Comparison of ENCODE assay signal across 8 cellular contexts in genomic region chr10:35336084-35336831, GRCh38. TPM values are rescaled to one million over a fixed set of nuclear protein-coding genes. Genes with fewer than 3 reads are reported as not detected.
DNase-seq lines count a peak whose midpoint lies in the region; ATAC-seq and TF ChIP-seq lines count a peak whose summit lies in the region.

CCNY (plus strand) TSS chr10:35336509; CDS start chr10:35337054, 545 bp downstream.

- H3K9ac ChIP-seq in HUES48 (ENCODE audit: low read depth, low read length) = peak within 1 kb of the TSS; percentile 82
- H3K9ac ChIP-seq in SK-N-SH = peak within 1 kb of the TSS; percentile 84

- H2AFZ ChIP-seq in SK-N-SH (ENCODE audit: low read depth) = peak within 1 kb of the TSS; percentile 57; the same call in 1 of the 2 replicates

- TF ChIP-seq CTCF in SK-N-SH (IDR thresholded peaks at IDR 0.05) (no peak), ovary (IDR thresholded peaks at IDR 0.05) (no peak), thoracic aorta (IDR thresholded peaks at IDR 0.05) (no peak)

- H3K4me1 Mint-ChIP-seq in activated naive CD4-positive, alpha-beta T cell treated with anti-CD3 and anti-CD28 coated beads, Interleukin-2, amount 50 U/mL, for 24 hours = peaks cover 77% of the 10 kb centered on the region

- H3K4me3 ChIP-seq in HUES48 (ENCODE audit: low read depth, low read length) (peak within 1 kb of the TSS; percentile 88), SK-N-SH (ENCODE audit: low read depth in 2 of 2, low read length in 1 of 2) (peak within 1 kb of the TSS; percentile 65 to 83), ovary (peak within 1 kb of the TSS; percentile 98), thoracic aorta (peak within 1 kb of the TSS; percentile 99)

- H3K9me3 Mint-ChIP-seq in activated naive CD4-positive, alpha-beta T cell treated with anti-CD3 and anti-CD28 coated beads, Interleukin-2, amount 50 U/mL, for 24 hours = no peaks in the 10 kb centered on the region

- CTCF ChIA-PET in SK-N-SH (lab: Yijun Ruan, JAX) = no interaction called here

- H3K79me2 ChIP-seq in SK-N-SH (ENCODE audit: insufficient read depth) = peaks cover 90% of the 10 kb centered on the region

- TF ChIP-seq POLR2A in ovary (IDR thresholded peaks at IDR 0.05) = peak; percentile 65

- H3K4me2 ChIP-seq in SK-N-SH = peak within 1 kb of the TSS; percentile 93

- peaks cover 4% of the 10 kb centered on the region for H3F3A ChIP-seq in SK-N-SH (replicated peaks; ENCODE audit: insufficient read depth)

- peak within 1 kb of the TSS; percentile 94 for H3K4me3 Mint-ChIP-seq in activated naive CD4-positive, alpha-beta T cell treated with anti-CD3 and anti-CD28 coated beads, Interleukin-2, amount 50 U/mL, for 24 hours

- peaks cover 8% of the 10 kb centered on the region for H3K36me3 Mint-ChIP-seq in activated naive CD4-positive, alpha-beta T cell treated with anti-CD3 and anti-CD28 coated beads, Interleukin-2, amount 50 U/mL, for 24 hours

- peaks cover 43% of the 10 kb centered on the region for H4K20me1 ChIP-seq in SK-N-SH (ENCODE audit: insufficient read depth)

- TF ChIP-seq RAD21 in SK-N-SH (IDR thresholded peaks at IDR 0.05; ENCODE audit: low read length) = no peak

- H3K4me1 ChIP-seq in HUES48 (ENCODE audit: control insufficient read depth, insufficient read depth, low read length) (peaks cover 22% of the 10 kb centered on the region), SK-N-SH (ENCODE audit: control insufficient read depth in 1 of 2, insufficient read depth in 2 of 2, low read depth in 1 of 2, low read length in 1 of 2) (peaks cover 19 to 28% of the 10 kb centered on the region in 2 experiments; a peak in 3 of 4 replicates), ovary (ENCODE audit: insufficient read depth) (peaks cover 9% of the 10 kb centered on the region), thoracic aorta (ENCODE audit: control insufficient read depth in 1 of 2, low read depth in 2 of 2) (peaks cover 49 to 62% of the 10 kb centered on the region in 2 donors)

- intact Hi-C loops in head of caudate nucleus (cut with DNase I) (loop anchor here (10.0 kb wide), 2 partner anchors 129 to 229 kb away; no protein-coding TSS in a partner anchor), ovary (cut with DNase I) (loop anchor here in 2 of 4 donors (10.0 kb wide), 2 partner anchors 89 to 229 kb away; no protein-coding TSS in a partner anchor)

- H3K36me3 ChIP-seq in HUES48 (ENCODE audit: control insufficient read depth, insufficient read depth, low read length) (peaks cover 17% of the 10 kb centered on the region), SK-N-SH (replicated peaks in 1 of 2; ENCODE audit: control insufficient read depth in 1 of 2, insufficient read depth in 2 of 2, low read length in 1 of 2) (peaks cover 0 to 6% of the 10 kb centered on the region in 2 experiments), ovary (no peaks in the 10 kb centered on the region), thoracic aorta (no peaks in the 10 kb centered on the region)

- WGBS in SK-N-SH (ENCODE audit: low lambda C conversion rate) = 2% methylated on average over 18 of the region's 109 CpGs
- WGBS in ovary, 3 donors = 0% methylated on average over 52 to 109 of the region's 109 CpGs

- no peaks in the 10 kb centered on the region for H3K9me3 ChIP-seq in HUES48 (ENCODE audit: control insufficient read depth, insufficient read depth, low read length)
- no peaks in the 10 kb centered on the region for H3K9me3 ChIP-seq in SK-N-SH
- no peaks in the 10 kb centered on the region for H3K9me3 ChIP-seq in ovary
- no peaks in the 10 kb centered on the region for H3K9me3 ChIP-seq in thoracic aorta

- peak; percentile 73 for DNase-seq in Caki2 (ENCODE audit: low read depth)
- peak; percentile 96 for DNase-seq in SK-N-SH
- peak; percentile 34 to 93 (median 82) for DNase-seq in head of caudate nucleus
- peak; percentile 76 to 86 (median 82) for DNase-seq in ovary
- DNase-seq in thoracic aorta (ENCODE audit: low spot score) = peak; percentile 40

- peak; percentile 63 for ATAC-seq in GM21381 (IDR thresholded peaks at IDR 0.05; ENCODE audit: unreplicated experiment)
- peak; percentile 67 for ATAC-seq in thoracic aorta (ENCODE audit: insufficient number of reproducible peaks, low FRiP score, low read depth)

- POLR2A ChIA-PET in SK-N-SH (lab: Yijun Ruan, JAX) = interaction anchor here (0.6 kb wide), 1 partner anchor 73 kb away, joined by 3 read pairs; no protein-coding TSS in a partner anchor

- peak within 1 kb of the TSS; percentile 92 for H3K27ac Mint-ChIP-seq in activated naive CD4-positive, alpha-beta T cell treated with anti-CD3 and anti-CD28 coated beads, Interleukin-2, amount 50 U/mL, for 24 hours

- H3K27me3 ChIP-seq in HUES48 (ENCODE audit: control insufficient read depth, insufficient read depth, low read length) (no peaks in the 10 kb centered on the region), SK-N-SH (ENCODE audit: insufficient read depth) (no peaks in the 10 kb centered on the region), ovary (no peaks in the 10 kb centered on the region), thoracic aorta (replicated peaks; ENCODE audit: insufficient read depth) (no peaks in the 10 kb centered on the region)

- in situ Hi-C loops in Caki2 (cut with HindIII; ENCODE audit: low pct_unique_long_range_greater_than_20kb, low sequenced_read_pairs) = no loop called here

- TF ChIP-seq EP300 in SK-N-SH (IDR thresholded peaks at IDR 0.05; ENCODE audit: borderline replicate concordance in 1 of 2, low read depth in 1 of 2, low read length in 1 of 2) = no peak
- TF ChIP-seq EP300 in ovary (IDR thresholded peaks at IDR 0.05) = no peak

- H3K27ac ChIP-seq in HUES48 (ENCODE audit: low read depth, low read length) (no peak within 1 kb of the TSS), SK-N-SH (ENCODE audit: low read depth in 2 of 2, low read length in 1 of 2) (peak within 1 kb of the TSS; percentile 58 to 82; a peak in 3 of 4 replicates), ovary (peak within 1 kb of the TSS; percentile 66 to 81), thoracic aorta (peak within 1 kb of the TSS; percentile 80 to 81)

- no peaks in the 10 kb centered on the region for H3K27me3 Mint-ChIP-seq in activated naive CD4-positive, alpha-beta T cell treated with anti-CD3 and anti-CD28 coated beads, Interleukin-2, amount 50 U/mL, for 24 hours

- H3K9me2 ChIP-seq in SK-N-SH = no peaks in the 10 kb centered on the region

TF ChIP-seq in SK-N-SH, 30 proteins besides CTCF, POLR2A, EP300 and RAD21:
- TF ChIP-seq FOSL2 (IDR thresholded peaks at IDR 0.05; ENCODE audit: borderline replicate concordance, low read depth) = no peak
- peak; percentile 70 for TF ChIP-seq POLR2AphosphoS5 (IDR thresholded peaks at IDR 0.05; ENCODE audit: low read depth, low read length)
- 0 out of 2 replicates have a peak, but pooled peaks have one; percentile 25 for TF ChIP-seq SIN3A (IDR thresholded peaks at IDR 0.05; ENCODE audit: borderline replicate concordance, low read depth, low read length)
- TF ChIP-seq MAX (IDR thresholded peaks at IDR 0.05; ENCODE audit: low read depth) = 0 out of 2 replicates have a peak, but pooled peaks have one; percentile 10
- TF ChIP-seq NFIC (IDR thresholded peaks at IDR 0.05; ENCODE audit: borderline replicate concordance) = no peak
- TF ChIP-seq TAF1 (IDR thresholded peaks at IDR 0.05; ENCODE audit: borderline replicate concordance, low read depth, low read length) = peak; percentile 46; the same call in 1 of the 2 replicates
- peak; percentile 26 for TF ChIP-seq CHD2 (IDR thresholded peaks at IDR 0.05; ENCODE audit: low read length, partially characterized antibody)
- TF ChIP-seq YY1 (IDR thresholded peaks at IDR 0.05; ENCODE audit: low read depth) = no peak
- TF ChIP-seq GABPA (IDR thresholded peaks at IDR 0.05; ENCODE audit: low read depth) = peak; percentile 79
- no peak for TF ChIP-seq RXRA (IDR thresholded peaks at IDR 0.05; ENCODE audit: borderline replicate concordance, low read depth)
- TF ChIP-seq TEAD4 (IDR thresholded peaks at IDR 0.05; ENCODE audit: borderline replicate concordance, insufficient read depth) = no peak
- no peak for TF ChIP-seq MEF2A (IDR thresholded peaks at IDR 0.05; ENCODE audit: borderline replicate concordance, low read depth)
- TF ChIP-seq NRF1 (IDR thresholded peaks at IDR 0.05; ENCODE audit: low read depth, low read length) = 0 out of 2 replicates have a peak, but pooled peaks have one; percentile 5

RNA-seq across cellular contexts. Expression of gene CCNY, which starts in this region (rescaled TPM):
- 42.1 and 47.8 TPM in 2 replicates for total RNA-seq in Caki2 (2014; rRNA removed; shearing (Covaris generic); ENCODE audit: low replicate concordance)
- 29.4 and 35.7 TPM in 2 replicates for polyA plus RNA-seq in SK-N-SH (2012; rRNA removed)
- polyA plus RNA-seq in SK-N-SH (2012; cell fraction: cytosol; rRNA removed) = 32.3 and 49.0 TPM in 2 replicates
- polyA plus RNA-seq in SK-N-SH (2012; cell fraction: nucleus; rRNA removed) = 10.9 and 26.2 TPM in 2 replicates
- 10 to 100 TPM; 28.3 to 81.3 (median 60.9) TPM for total RNA-seq in ovary
- polyA plus RNA-seq in ovary = 10 to 100 TPM; 29.5 to 87.0 TPM
- total RNA-seq in thoracic aorta = 10 to 100 TPM; 40.1 to 84.6 TPM

Comparison
In these comparisons a context has a peak if more than half of its experiments do, and no peak if none do; other contexts are left out.
1. DNase-seq: peak in every context shown above with its lines; median percentile 96 in SK-N-SH; 82 in head of caudate nucleus; 82 in ovary; 73 in Caki2; 40 in thoracic aorta.